14 cellular contexts compared by ENCODE assay signal in the genomic region with DNA sequence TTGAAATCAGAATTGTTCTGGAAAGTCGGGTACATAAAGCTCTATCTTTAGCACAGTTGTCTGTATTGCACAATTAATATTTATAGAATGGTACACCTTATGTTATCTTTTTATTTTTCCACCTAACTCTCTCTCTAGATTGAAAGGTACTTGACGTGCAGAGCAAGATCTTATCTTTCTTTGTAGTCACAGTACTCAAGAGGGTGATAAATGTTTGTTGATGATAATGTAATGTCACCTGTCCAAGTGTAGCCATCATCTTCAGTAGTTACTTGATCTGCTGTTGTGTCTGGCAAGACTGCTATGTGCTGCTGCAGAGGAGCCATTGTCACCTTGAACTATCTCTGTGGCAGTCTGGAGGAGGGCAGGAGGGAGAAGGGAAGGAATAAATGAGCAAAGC. TPM values are rescaled to one million over a fixed set of nuclear protein-coding genes. Genes with fewer than 3 reads are reported as not detected.
DNase-seq lines count a peak whose midpoint lies in the region; ATAC-seq and TF ChIP-seq lines count a peak whose summit lies in the region.
"Had no signal": no experiment of that assay in that cellular context is flagged by ENCODE, and none has a peak within 500 bp of the region (broad histone marks: within the 10 kb centered on the region; RNA-seq: fewer than 3 reads in every experiment).

No MANE protein-coding gene starts in this region.

- H3K36me3 Mint-ChIP-seq in activated CD4-positive, alpha-beta T cell treated with anti-CD3 and anti-CD28 coated beads for 36 hours (ENCODE audit: low read depth), result peaks cover 33% of the 10 kb centered on the region
- H3K36me3 Mint-ChIP-seq in CD8-positive, alpha-beta memory T cell, result peaks cover 0 to 57% (median 11%) of the 10 kb centered on the region in 3 donors
- H3K36me3 Mint-ChIP-seq in activated CD4-positive, alpha-beta memory T cell treated with anti-CD3 and anti-CD28 coated beads, Interleukin-2, amount 10 ng/mL, durations not matched to agents 7 days and 5 days (ENCODE audit: low read depth), result peaks cover 55% of the 10 kb centered on the region
- peaks cover 4 to 31% (median 20%) of the 10 kb centered on the region in 5 donors for H3K36me3 Mint-ChIP-seq in naive thymus-derived CD4-positive, alpha-beta T cell

- H3K9me3 Mint-ChIP-seq in activated CD4-positive, alpha-beta T cell treated with anti-CD3 and anti-CD28 coated beads for 36 hours (ENCODE audit: low read depth), result no peaks in the 10 kb centered on the region
- no peaks in the 10 kb centered on the region for H3K9me3 Mint-ChIP-seq in CD8-positive, alpha-beta memory T cell
- H3K9me3 Mint-ChIP-seq in activated CD4-positive, alpha-beta memory T cell treated with anti-CD3 and anti-CD28 coated beads, Interleukin-2, amount 10 ng/mL, durations not matched to agents 7 days and 5 days, result no peaks in the 10 kb centered on the region
- no peaks in the 10 kb centered on the region for H3K9me3 Mint-ChIP-seq in naive thymus-derived CD4-positive, alpha-beta T cell
- H3K9me3 Mint-ChIP-seq: brain had no signal

- H3K27me3 ChIP-seq in CD8-positive, alpha-beta memory T cell (ENCODE audit: insufficient read depth, low read length, poor library complexity, severe bottlenecking), result no peaks in the 10 kb centered on the region
- no peaks in the 10 kb centered on the region for H3K27me3 ChIP-seq in naive thymus-derived CD4-positive, alpha-beta T cell (ENCODE audit: control insufficient read depth in 2 of 2, insufficient read depth in 2 of 2, low read length in 2 of 2)
- H3K27me3 ChIP-seq: uterus had no signal

- peaks cover 26% of the 10 kb centered on the region for H3K36me3 ChIP-seq in CD8-positive, alpha-beta memory T cell (ENCODE audit: insufficient read depth, low read length)
- peaks cover 0 to 36% (median 0%) of the 10 kb centered on the region in 3 experiments for H3K36me3 ChIP-seq in naive thymus-derived CD4-positive, alpha-beta T cell (ENCODE audit: control insufficient read depth in 2 of 3, insufficient read depth in 3 of 3, low read length in 3 of 3)
- H3K36me3 ChIP-seq: uterus had no signal

- no peak overlapping the region for H3K4me3 ChIP-seq in CD8-positive, alpha-beta memory T cell (ENCODE audit: low read length)
- H3K4me3 ChIP-seq in naive thymus-derived CD4-positive, alpha-beta T cell (ENCODE audit: low read length), result no peak overlapping the region
- H3K4me3 ChIP-seq: skin epidermis, uterus had no signal

- H3K4me3 Mint-ChIP-seq in activated CD4-positive, alpha-beta T cell treated with anti-CD3 and anti-CD28 coated beads for 36 hours, result no peak overlapping the region
- peak overlapping the region in 6 of 7 donors; percentile 9 to 50 (median 22) for H3K4me3 Mint-ChIP-seq in CD8-positive, alpha-beta memory T cell
- H3K4me3 Mint-ChIP-seq in activated CD4-positive, alpha-beta memory T cell treated with anti-CD3 and anti-CD28 coated beads, Interleukin-2, amount 10 ng/mL, durations not matched to agents 7 days and 5 days, result no peak overlapping the region
- H3K4me3 Mint-ChIP-seq in naive thymus-derived CD4-positive, alpha-beta T cell, result peak overlapping the region; percentile 27 to 69 (median 48)

- no peaks in the 10 kb centered on the region for H3K27me3 Mint-ChIP-seq in activated CD4-positive, alpha-beta T cell treated with anti-CD3 and anti-CD28 coated beads for 36 hours
- H3K27me3 Mint-ChIP-seq in CD8-positive, alpha-beta memory T cell, result no peaks in the 10 kb centered on the region
- H3K27me3 Mint-ChIP-seq in activated CD4-positive, alpha-beta memory T cell treated with anti-CD3 and anti-CD28 coated beads, Interleukin-2, amount 10 ng/mL, durations not matched to agents 7 days and 5 days, result no peaks in the 10 kb centered on the region
- no peaks in the 10 kb centered on the region for H3K27me3 Mint-ChIP-seq in naive thymus-derived CD4-positive, alpha-beta T cell

- CTCF ChIA-PET in activated CD4-positive, alpha-beta T cell treated with anti-CD3 and anti-CD28 coated beads for 36 hours (lab: Charles Lee), result interaction anchor here (0.7 to 1.0 kb wide), 3 partner anchors 19 to 37 kb away, joined by 3 read pairs; no protein-coding TSS in a partner anchor
- CTCF ChIA-PET in CD8-positive, alpha-beta memory T cell (lab: Charles Lee), result interaction anchor here (0.7 to 1.7 kb wide), 3 partner anchors 16 to 178 kb away, joined by 3 to 8 read pairs (median 3); no protein-coding TSS in a partner anchor
- CTCF ChIA-PET in activated CD4-positive, alpha-beta memory T cell treated with anti-CD3 and anti-CD28 coated beads, Interleukin-2, amount 10 ng/mL, durations not matched to agents 7 days and 5 days (lab: Charles Lee), result interaction anchor here (1.0 to 1.2 kb wide), 2 partner anchors 19 to 23 kb away, joined by 3 read pairs; no protein-coding TSS in a partner anchor
- CTCF ChIA-PET in naive thymus-derived CD4-positive, alpha-beta T cell (lab: Charles Lee), result interaction anchor here (0.9 kb wide), 1 partner anchor 19 kb away, joined by 3 read pairs; no protein-coding TSS in a partner anchor

- peak overlapping the region; percentile 63 for H3K27ac Mint-ChIP-seq in activated CD4-positive, alpha-beta T cell treated with anti-CD3 and anti-CD28 coated beads for 36 hours
- peak overlapping the region; percentile 1 to 94 (median 76) for H3K27ac Mint-ChIP-seq in CD8-positive, alpha-beta memory T cell
- peak overlapping the region; percentile 60 for H3K27ac Mint-ChIP-seq in activated CD4-positive, alpha-beta memory T cell treated with anti-CD3 and anti-CD28 coated beads, Interleukin-2, amount 10 ng/mL, durations not matched to agents 7 days and 5 days
- peak overlapping the region; percentile 32 to 90 (median 78) for H3K27ac Mint-ChIP-seq in naive thymus-derived CD4-positive, alpha-beta T cell

- H3K9me3 ChIP-seq in CD8-positive, alpha-beta memory T cell (ENCODE audit: low read length), result no peaks in the 10 kb centered on the region
- no peaks in the 10 kb centered on the region for H3K9me3 ChIP-seq in naive thymus-derived CD4-positive, alpha-beta T cell (ENCODE audit: control insufficient read depth in 2 of 3, low read length in 3 of 3)
- H3K9me3 ChIP-seq: uterus had no signal

- no peak for ATAC-seq in activated CD4-positive, alpha-beta T cell treated with anti-CD3 and anti-CD28 coated beads for 36 hours
- ATAC-seq in naive thymus-derived CD4-positive, alpha-beta T cell, result no peak
- ATAC-seq: HCT116 had no signal

- in situ Hi-C loops in GM13976 (cut with MboI; ENCODE audit: low sequenced_read_pairs, unreplicated experiment), result no loop called here

- no peak overlapping the region for H3K27ac ChIP-seq in CD8-positive, alpha-beta memory T cell (ENCODE audit: low read depth, low read length)
- H3K27ac ChIP-seq in naive thymus-derived CD4-positive, alpha-beta T cell (ENCODE audit: low read depth, low read length), result peak overlapping the region; percentile 52
- H3K27ac ChIP-seq: uterus had no signal

- peaks cover 48% of the 10 kb centered on the region for H3K4me1 Mint-ChIP-seq in activated CD4-positive, alpha-beta T cell treated with anti-CD3 and anti-CD28 coated beads for 36 hours
- peaks cover 50 to 64% (median 63%) of the 10 kb centered on the region in 3 donors for H3K4me1 Mint-ChIP-seq in CD8-positive, alpha-beta memory T cell
- H3K4me1 Mint-ChIP-seq in activated CD4-positive, alpha-beta memory T cell treated with anti-CD3 and anti-CD28 coated beads, Interleukin-2, amount 10 ng/mL, durations not matched to agents 7 days and 5 days, result peaks cover 45% of the 10 kb centered on the region
- peaks cover 46 to 62% (median 54%) of the 10 kb centered on the region in 7 donors for H3K4me1 Mint-ChIP-seq in naive thymus-derived CD4-positive, alpha-beta T cell

- H3K4me1 ChIP-seq in CD8-positive, alpha-beta memory T cell (ENCODE audit: insufficient read depth, low read length), result peaks cover 50% of the 10 kb centered on the region
- peaks cover 27 to 37% of the 10 kb centered on the region in 2 donors for H3K4me1 ChIP-seq in naive thymus-derived CD4-positive, alpha-beta T cell (ENCODE audit: control insufficient read depth in 2 of 2, insufficient read depth in 2 of 2, low read length in 2 of 2)
- H3K4me1 ChIP-seq: uterus had no signal

- intact Hi-C loops in activated CD4-positive, alpha-beta T cell treated with anti-CD3 and anti-CD28 coated beads for 36 hours (cut with DNase I, micrococcal nuclease), result no loop called here
- intact Hi-C loops in naive thymus-derived CD4-positive, alpha-beta T cell (cut with micrococcal nuclease), result no loop called here

- no peak for DNase-seq in activated CD4-positive, alpha-beta T cell treated with anti-CD3 and anti-CD28 coated beads for 36 hours
- no peak for DNase-seq in activated CD4-positive, alpha-beta T cell treated with anti-CD3 and anti-CD28 coated beads, Interleukin-2, amount 50 U/mL, for 1 hour
- no peak for DNase-seq in CD8-positive, alpha-beta memory T cell
- no peak for DNase-seq in activated CD4-positive, alpha-beta memory T cell treated with anti-CD3 and anti-CD28 coated beads, Interleukin-2, amount 10 ng/mL, durations not matched to agents 7 days and 5 days
- no peak for DNase-seq in naive thymus-derived CD4-positive, alpha-beta T cell
- DNase-seq in activated effector memory CD4-positive, alpha-beta T cell treated with Interleukin-2 at 50 U/mL for 16 hours, result no peak
- DNase-seq in GM13976 (ENCODE audit: low spot score), result no peak
- DNase-seq in GM10266 (ENCODE audit: extremely low spot score), result no peak
- DNase-seq: hippocampal formation, RPMI8226, uterus had no signal

- POLR2A ChIA-PET in activated CD4-positive, alpha-beta T cell treated with anti-CD3 and anti-CD28 coated beads for 36 hours (lab: Charles Lee), result interaction anchor here (0.6 to 0.7 kb wide), 2 partner anchors 54 to 358 kb away, joined by 3 to 12 read pairs; no protein-coding TSS in a partner anchor
- POLR2A ChIA-PET in CD8-positive, alpha-beta memory T cell (lab: Charles Lee), result interaction anchor here (0.7 kb wide), 1 partner anchor 22 kb away, joined by 3 read pairs; no protein-coding TSS in a partner anchor
- POLR2A ChIA-PET in activated CD4-positive, alpha-beta memory T cell treated with anti-CD3 and anti-CD28 coated beads, Interleukin-2, amount 10 ng/mL, durations not matched to agents 7 days and 5 days (lab: Charles Lee), result interaction anchor here (0.5 kb wide), 1 partner anchor 11 kb away, joined by 5 read pairs; no protein-coding TSS in a partner anchor
- POLR2A ChIA-PET in naive thymus-derived CD4-positive, alpha-beta T cell (lab: Charles Lee), result interaction anchor here (1.2 to 11.7 kb wide), 2 partner anchors 13 to 22 kb away, joined by 6 to 216 read pairs; no protein-coding TSS in a partner anchor

- no peak for TF ChIP-seq CTCF in GM13976 (IDR thresholded peaks at IDR 0.05; ENCODE audit: borderline replicate concordance, control extremely low read depth, extremely low read depth, insufficient read depth, missing control alignments)
- TF ChIP-seq CTCF in GM10266 (IDR thresholded peaks at IDR 0.05; ENCODE audit: control insufficient read depth, insufficient read depth, low read depth, missing control alignments), result no peak

RNA-seq across cellular contexts. Expression of gene HMOX2, which starts 5.3 kb away (rescaled TPM):
- total RNA-seq in activated CD4-positive, alpha-beta T cell treated with anti-CD3 and anti-CD28 coated beads for 36 hours, result 10 to 100 TPM; 67.7 to 80.2 TPM
- 10 to 100 TPM; 87.5 to 95.2 TPM for total RNA-seq in CD8-positive, alpha-beta memory T cell
- 178 TPM for polyA plus RNA-seq in CD8-positive, alpha-beta memory T cell
- 10 to 100 TPM; 77.4 to 83.4 TPM for total RNA-seq in activated CD4-positive, alpha-beta memory T cell treated with anti-CD3 and anti-CD28 coated beads, Interleukin-2, amount 10 ng/mL, durations not matched to agents 7 days and 5 days
- 10 to 100 TPM; 44.6 to 84.9 (median 61.0) TPM for total RNA-seq in naive thymus-derived CD4-positive, alpha-beta T cell
- polyA plus RNA-seq in naive thymus-derived CD4-positive, alpha-beta T cell, result 100 to 1,000 TPM; 127 to 163 TPM

RNA-seq across cellular contexts. Expression of gene NMRAL1, which starts 7.1 kb away (rescaled TPM):
- 10 to 100 TPM; 27.1 to 29.5 TPM for total RNA-seq in activated CD4-positive, alpha-beta T cell treated with anti-CD3 and anti-CD28 coated beads for 36 hours
- 10 to 100 TPM; 63.8 to 65.8 TPM for total RNA-seq in CD8-positive, alpha-beta memory T cell
- polyA plus RNA-seq in CD8-positive, alpha-beta memory T cell, result 75.4 TPM
- 10 to 100 TPM; 49.5 to 56.2 TPM for total RNA-seq in activated CD4-positive, alpha-beta memory T cell treated with anti-CD3 and anti-CD28 coated beads, Interleukin-2, amount 10 ng/mL, durations not matched to agents 7 days and 5 days
- total RNA-seq in naive thymus-derived CD4-positive, alpha-beta T cell, result 10 to 100 TPM; 34.2 to 72.7 (median 58.1) TPM
- polyA plus RNA-seq in naive thymus-derived CD4-positive, alpha-beta T cell, result 10 to 100 TPM; 61.3 to 81.8 TPM

RNA-seq across cellular contexts. Expression of gene DNAJA3, which starts 55.9 kb away (rescaled TPM):
- total RNA-seq in activated CD4-positive, alpha-beta T cell treated with anti-CD3 and anti-CD28 coated beads for 36 hours, result 100 to 1,000 TPM in 1 of 2 experiments, 10 to 100 TPM in 1; 93.9 to 102 TPM
- total RNA-seq in CD8-positive, alpha-beta memory T cell, result 100 to 1,000 TPM; 104 to 108 TPM
- 51.1 TPM for polyA plus RNA-seq in CD8-positive, alpha-beta memory T cell
- total RNA-seq in activated CD4-positive, alpha-beta memory T cell treated with anti-CD3 and anti-CD28 coated beads, Interleukin-2, amount 10 ng/mL, durations not matched to agents 7 days and 5 days, result 10 to 100 TPM; 39.5 to 41.1 TPM
- total RNA-seq in naive thymus-derived CD4-positive, alpha-beta T cell, result 10 to 100 TPM; 33.6 to 79.8 (median 70.5) TPM
- 10 to 100 TPM; 42.4 to 73.0 TPM for polyA plus RNA-seq in naive thymus-derived CD4-positive, alpha-beta T cell

RNA-seq across cellular contexts. Expression of gene CDIP1, which starts 57.0 kb away (rescaled TPM):
- total RNA-seq in activated CD4-positive, alpha-beta T cell treated with anti-CD3 and anti-CD28 coated beads for 36 hours, result 10 to 100 TPM; 28.3 to 30.2 TPM
- total RNA-seq in CD8-positive, alpha-beta memory T cell, result 10 to 100 TPM; 28.4 to 32.1 TPM
- polyA plus RNA-seq in CD8-positive, alpha-beta memory T cell, result 21.8 TPM
- total RNA-seq in activated CD4-positive, alpha-beta memory T cell treated with anti-CD3 and anti-CD28 coated beads, Interleukin-2, amount 10 ng/mL, durations not matched to agents 7 days and 5 days, result 10 to 100 TPM; 28.7 to 30.7 TPM
- total RNA-seq in naive thymus-derived CD4-positive, alpha-beta T cell, result 10 to 100 TPM; 28.1 to 41.1 (median 31.0) TPM
- 10 to 100 TPM; 28.3 to 33.4 TPM for polyA plus RNA-seq in naive thymus-derived CD4-positive, alpha-beta T cell

Comparison
In these comparisons a context has a peak if more than half of its experiments do, and no peak if none do; other contexts are left out.
1. H3K4me3 Mint-ChIP-seq: peak in CD8-positive, alpha-beta memory T cell (6 of 7) and naive thymus-derived CD4-positive, alpha-beta T cell (10 of 10); none in activated CD4-positive, alpha-beta T cell treated with anti-CD3 and anti-CD28 coated beads for 36 hours (single experiment) and activated CD4-positive, alpha-beta memory T cell treated with anti-CD3 and anti-CD28 coated beads, Interleukin-2, amount 10 ng/mL, durations not matched to agents 7 days and 5 days (single experiment).
2. Peak in every context shown above with its lines, with median percentiles within 50 percentile points of each other: H3K27ac Mint-ChIP-seq.